In genomic region chr20:59933849-59934585, GRCh38 we compare ENCODE assay signal across 8 cellular contexts.
DNase-seq lines count a peak whose midpoint lies in the region; ATAC-seq lines count a peak whose summit lies in the region.

No MANE protein-coding gene starts in this region.

- peak; percentile 44 to 65 for DNase-seq in NCI-H2081 (lab: John Stamatoyannopoulos, UW)
- no peak for DNase-seq in NCI-H2081 treated with DMSO at 0.1 percent for 48 hours (lab: John Stamatoyannopoulos, UW)
- peak; percentile 22 for DNase-seq in NCI-H345 treated with DMSO at 0.1 percent for 48 hours (lab: John Stamatoyannopoulos, UW; ENCODE audit: unreplicated experiment)
- peak; percentile 92 for DNase-seq in activated CD8-positive, alpha-beta memory T cell treated with anti-CD3 and anti-CD28 coated beads for 24 hours
- peak; percentile 64 for DNase-seq in effector CD8-positive, alpha-beta T cell (lab: John Stamatoyannopoulos, UW)
- peak; percentile 89 for DNase-seq in medulla oblongata (ENCODE audit: extremely low spot score)
- DNase-seq in stimulated activated CD4-positive, alpha-beta T cell treated with anti-CD3 and anti-CD28 coated beads, TNF-alpha, amount 100 ng/mL, for 4 hours (ENCODE audit: low read depth in 3 of 3): peak; percentile 64 to 75 (median 66)

- ATAC-seq in HG02884 (IDR thresholded peaks at IDR 0.05; ENCODE audit: unreplicated experiment): peak; percentile 94
